ENCODE assay signal across 1 cellular context in the genomic region with DNA sequence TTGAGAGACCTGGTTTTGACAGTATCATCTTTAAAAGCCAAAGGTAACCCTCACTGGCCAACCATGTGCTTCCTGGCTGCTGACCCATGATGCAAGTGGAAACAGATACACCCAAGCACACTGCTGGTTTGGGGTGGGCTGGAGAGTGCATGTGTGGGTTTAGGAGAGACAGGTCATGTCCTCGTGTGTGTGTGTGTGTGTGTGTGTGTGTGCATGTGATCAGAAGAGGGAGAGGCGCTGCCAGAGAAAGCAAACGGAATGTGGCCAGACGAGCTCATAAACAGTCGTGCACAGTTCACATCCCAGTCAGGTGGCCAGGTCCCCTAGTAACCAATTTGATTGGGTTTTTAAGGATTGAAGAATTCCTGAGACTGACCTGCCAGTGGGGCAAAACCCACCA.
TF ChIP-seq lines count a peak whose summit lies in the region.

No MANE protein-coding gene starts in this region.

TF ChIP-seq in GM23338, 12 proteins besides CTCF, POLR2A, EP300 and RAD21 (continued from another document):
- TF ChIP-seq, protein P1, sequence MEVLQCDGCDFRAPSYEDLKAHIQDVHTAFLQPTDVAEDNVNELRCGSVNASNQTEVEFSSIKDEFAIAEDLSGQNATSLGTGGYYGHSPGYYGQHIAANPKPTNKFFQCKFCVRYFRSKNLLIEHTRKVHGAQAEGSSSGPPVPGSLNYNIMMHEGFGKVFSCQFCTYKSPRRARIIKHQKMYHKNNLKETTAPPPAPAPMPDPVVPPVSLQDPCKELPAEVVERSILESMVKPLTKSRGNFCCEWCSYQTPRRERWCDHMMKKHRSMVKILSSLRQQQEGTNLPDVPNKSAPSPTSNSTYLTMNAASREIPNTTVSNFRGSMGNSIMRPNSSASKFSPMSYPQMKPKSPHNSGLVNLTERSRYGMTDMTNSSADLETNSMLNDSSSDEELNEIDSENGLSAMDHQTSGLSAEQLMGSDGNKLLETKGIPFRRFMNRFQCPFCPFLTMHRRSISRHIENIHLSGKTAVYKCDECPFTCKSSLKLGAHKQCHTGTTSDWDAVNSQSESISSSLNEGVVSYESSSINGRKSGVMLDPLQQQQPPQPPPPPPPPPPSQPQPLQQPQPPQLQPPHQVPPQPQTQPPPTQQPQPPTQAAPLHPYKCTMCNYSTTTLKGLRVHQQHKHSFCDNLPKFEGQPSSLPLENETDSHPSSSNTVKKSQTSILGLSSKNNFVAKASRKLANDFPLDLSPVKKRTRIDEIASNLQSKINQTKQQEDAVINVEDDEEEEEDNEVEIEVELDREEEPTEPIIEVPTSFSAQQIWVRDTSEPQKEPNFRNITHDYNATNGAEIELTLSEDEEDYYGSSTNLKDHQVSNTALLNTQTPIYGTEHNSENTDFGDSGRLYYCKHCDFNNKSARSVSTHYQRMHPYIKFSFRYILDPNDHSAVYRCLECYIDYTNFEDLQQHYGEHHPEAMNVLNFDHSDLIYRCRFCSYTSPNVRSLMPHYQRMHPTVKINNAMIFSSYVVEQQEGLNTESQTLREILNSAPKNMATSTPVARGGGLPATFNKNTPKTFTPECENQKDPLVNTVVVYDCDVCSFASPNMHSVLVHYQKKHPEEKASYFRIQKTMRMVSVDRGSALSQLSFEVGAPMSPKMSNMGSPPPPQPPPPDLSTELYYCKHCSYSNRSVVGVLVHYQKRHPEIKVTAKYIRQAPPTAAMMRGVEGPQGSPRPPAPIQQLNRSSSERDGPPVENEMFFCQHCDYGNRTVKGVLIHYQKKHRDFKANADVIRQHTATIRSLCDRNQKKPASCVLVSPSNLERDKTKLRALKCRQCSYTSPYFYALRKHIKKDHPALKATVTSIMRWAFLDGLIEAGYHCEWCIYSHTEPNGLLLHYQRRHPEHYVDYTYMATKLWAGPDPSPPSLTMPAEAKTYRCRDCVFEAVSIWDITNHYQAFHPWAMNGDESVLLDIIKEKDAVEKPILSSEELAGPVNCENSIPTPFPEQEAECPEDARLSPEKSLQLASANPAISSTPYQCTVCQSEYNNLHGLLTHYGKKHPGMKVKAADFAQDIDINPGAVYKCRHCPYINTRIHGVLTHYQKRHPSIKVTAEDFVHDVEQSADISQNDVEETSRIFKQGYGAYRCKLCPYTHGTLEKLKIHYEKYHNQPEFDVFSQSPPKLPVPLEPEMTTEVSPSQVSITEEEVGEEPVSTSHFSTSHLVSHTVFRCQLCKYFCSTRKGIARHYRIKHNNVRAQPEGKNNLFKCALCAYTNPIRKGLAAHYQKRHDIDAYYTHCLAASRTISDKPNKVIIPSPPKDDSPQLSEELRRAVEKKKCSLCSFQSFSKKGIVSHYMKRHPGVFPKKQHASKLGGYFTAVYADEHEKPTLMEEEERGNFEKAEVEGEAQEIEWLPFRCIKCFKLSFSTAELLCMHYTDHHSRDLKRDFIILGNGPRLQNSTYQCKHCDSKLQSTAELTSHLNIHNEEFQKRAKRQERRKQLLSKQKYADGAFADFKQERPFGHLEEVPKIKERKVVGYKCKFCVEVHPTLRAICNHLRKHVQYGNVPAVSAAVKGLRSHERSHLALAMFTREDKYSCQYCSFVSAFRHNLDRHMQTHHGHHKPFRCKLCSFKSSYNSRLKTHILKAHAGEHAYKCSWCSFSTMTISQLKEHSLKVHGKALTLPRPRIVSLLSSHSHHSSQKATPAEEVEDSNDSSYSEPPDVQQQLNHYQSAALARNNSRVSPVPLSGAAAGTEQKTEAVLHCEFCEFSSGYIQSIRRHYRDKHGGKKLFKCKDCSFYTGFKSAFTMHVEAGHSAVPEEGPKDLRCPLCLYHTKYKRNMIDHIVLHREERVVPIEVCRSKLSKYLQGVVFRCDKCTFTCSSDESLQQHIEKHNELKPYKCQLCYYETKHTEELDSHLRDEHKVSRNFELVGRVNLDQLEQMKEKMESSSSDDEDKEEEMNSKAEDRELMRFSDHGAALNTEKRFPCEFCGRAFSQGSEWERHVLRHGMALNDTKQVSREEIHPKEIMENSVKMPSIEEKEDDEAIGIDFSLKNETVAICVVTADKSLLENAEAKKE (CRISPR knock-in tag; IDR thresholded peaks at IDR 0.05): no peak
- no peak for TF ChIP-seq EZH2phosphoT487 (IDR thresholded peaks at IDR 0.05; ENCODE audit: unreplicated experiment)
